ENCODE assay signal across 8 cellular contexts in genomic region chr17:81094224-81094743, GRCh38. TPM values are rescaled to one million over a fixed set of nuclear protein-coding genes. Genes with fewer than 3 reads are reported as not detected.
DNase-seq lines count a peak whose midpoint lies in the region; ATAC-seq and TF ChIP-seq lines count a peak whose summit lies in the region.

No MANE protein-coding gene starts in this region.

- H3K4me1 Mint-ChIP-seq in Caco-2 (ENCODE audit: low read depth, unreplicated experiment) = no peaks in the 10 kb centered on the region
- H3K4me1 Mint-ChIP-seq in effector memory CD8-positive, alpha-beta T cell (ENCODE audit: low read depth in 2 of 2) = peaks cover 32 to 50% of the 10 kb centered on the region in 2 donors

- H3K27ac Mint-ChIP-seq in Caco-2 (ENCODE audit: unreplicated experiment) = peak overlapping the region; percentile 14
- peak overlapping the region; percentile 94 to 98 for H3K27ac Mint-ChIP-seq in effector memory CD8-positive, alpha-beta T cell

- peaks cover 6% of the 10 kb centered on the region for H3K36me3 Mint-ChIP-seq in Caco-2 (ENCODE audit: insufficient read depth, unreplicated experiment)
- peaks cover 12% of the 10 kb centered on the region for H3K36me3 Mint-ChIP-seq in effector memory CD8-positive, alpha-beta T cell (ENCODE audit: insufficient read depth)

- in situ Hi-C loops in Panc1 (cut with HindIII; ENCODE audit: low pct_unique_long_range_greater_than_20kb, low sequenced_read_pairs) = no loop called here

- no peaks in the 10 kb centered on the region for H3K27me3 Mint-ChIP-seq in Caco-2 (ENCODE audit: insufficient read depth, unreplicated experiment)
- H3K27me3 Mint-ChIP-seq in effector memory CD8-positive, alpha-beta T cell = no peaks in the 10 kb centered on the region

- H3K4me3 Mint-ChIP-seq in Caco-2 (ENCODE audit: unreplicated experiment) = no peak overlapping the region
- H3K4me3 Mint-ChIP-seq in effector memory CD8-positive, alpha-beta T cell = peak overlapping the region; percentile 69 to 83

- H3K4me3 ChIP-seq in Caco-2 (ENCODE audit: low read depth, low read length) = no peak overlapping the region
- H3K4me3 ChIP-seq in Panc1 (ENCODE audit: low read depth in 2 of 2, low read length in 2 of 2) = no peak overlapping the region
- no peak overlapping the region for H3K4me3 ChIP-seq in ovary

- POLR2A ChIA-PET in Caco-2 (lab: Charles Lee) (interaction anchor here (0.5 kb wide), 1 partner anchor 19 kb away, joined by 3 read pairs; no protein-coding TSS in a partner anchor), Panc1 (lab: Charles Lee) (no interaction called here)

- H3K27ac ChIP-seq in Panc1 (ENCODE audit: low read length) (peak overlapping the region; percentile 7), ovary (peak overlapping the region; percentile 2 to 81)

- no peaks in the 10 kb centered on the region for H3K27me3 ChIP-seq in Caco-2 (replicated peaks; ENCODE audit: control insufficient read depth, insufficient read depth, low read length)
- H3K27me3 ChIP-seq in Panc1 (ENCODE audit: control insufficient read depth, insufficient read depth, low read length) = no peaks in the 10 kb centered on the region
- no peaks in the 10 kb centered on the region for H3K27me3 ChIP-seq in ovary

- no peak for TF ChIP-seq POLR2A in ovary (IDR thresholded peaks at IDR 0.05)

- TF ChIP-seq CTCF in Caco-2 (IDR thresholded peaks at IDR 0.05; ENCODE audit: insufficient read depth in 1 of 2, low read depth in 1 of 2, low read length in 1 of 2, severe bottlenecking in 1 of 2, unreplicated experiment in 1 of 2) (no peak), Panc1 (IDR thresholded peaks at IDR 0.05) (no peak), ovary (IDR thresholded peaks at IDR 0.05) (no peak)

- peaks cover 15% of the 10 kb centered on the region for H3K4me1 ChIP-seq in Caco-2
- peaks cover 68% of the 10 kb centered on the region for H3K4me1 ChIP-seq in Panc1 (ENCODE audit: control insufficient read depth, insufficient read depth, low read length)
- peaks cover 10% of the 10 kb centered on the region for H3K4me1 ChIP-seq in ovary (ENCODE audit: insufficient read depth)

- no peaks in the 10 kb centered on the region; the same call in 1 of the 2 replicates for H3K36me3 ChIP-seq in Caco-2 (ENCODE audit: control insufficient read depth, insufficient read depth, low read length)
- H3K36me3 ChIP-seq in Panc1 (ENCODE audit: control insufficient read depth, insufficient read depth, low read length) = no peaks in the 10 kb centered on the region
- H3K36me3 ChIP-seq in ovary = no peaks in the 10 kb centered on the region

- ATAC-seq in Panc1 (no peak), GM21423 (IDR thresholded peaks at IDR 0.05; ENCODE audit: unreplicated experiment) (no peak), GM19397 (IDR thresholded peaks at IDR 0.05; ENCODE audit: unreplicated experiment) (no peak), HG02623 (IDR thresholded peaks at IDR 0.05; ENCODE audit: unreplicated experiment) (no peak)
- peak; percentile 3 for ATAC-seq in effector memory CD8-positive, alpha-beta T cell (replicated peaks)

- BruUV-seq in Caco-2 (replicated peaks; lab: Mats Ljungman, UMichigan) (no TSS peak), Panc1 (replicated peaks; lab: Mats Ljungman, UMichigan) (no TSS peak)

- CTCF ChIA-PET in Caco-2 (lab: Charles Lee) = interaction anchor here (1.5 kb wide), 1 partner anchor 71 kb away, joined by 4 read pairs; no protein-coding TSS in a partner anchor
- CTCF ChIA-PET in Panc1 (lab: Charles Lee) = no interaction called here

- TF ChIP-seq EP300 in ovary (IDR thresholded peaks at IDR 0.05) = no peak

- DNase-seq in Caco-2 = no peak
- no peak for DNase-seq in Panc1 (ENCODE audit: low read depth, low spot score)
- no peak for DNase-seq in effector memory CD8-positive, alpha-beta T cell
- no peak for DNase-seq in ovary
- DNase-seq in DMS53 treated with DMSO at 0.1 percent for 48 hours (lab: John Stamatoyannopoulos, UW; ENCODE audit: unreplicated experiment) = no peak

- intact Hi-C loops in Caco-2 (cut with micrococcal nuclease; ENCODE audit: unreplicated experiment) = no loop called here
- intact Hi-C loops in Panc1 (cut with micrococcal nuclease; ENCODE audit: unreplicated experiment) = no loop called here
- intact Hi-C loops in ovary (cut with DNase I) = loop anchor here in 1 of 4 donors (2.0 kb wide), 1 partner anchor 103 kb away; the partner anchor contains the start of gene CHMP6

- H3K9me3 ChIP-seq in Caco-2 (no peaks in the 10 kb centered on the region), Panc1 (ENCODE audit: control insufficient read depth, insufficient read depth, low read depth, low read length) (no peaks in the 10 kb centered on the region), ovary (no peaks in the 10 kb centered on the region)

- 73 to 81% (median 80%) methylated on average over 10 of the region's 10 CpGs for WGBS in ovary, 3 donors

- no peaks in the 10 kb centered on the region for H3K9me3 Mint-ChIP-seq in Caco-2 (ENCODE audit: unreplicated experiment)
- H3K9me3 Mint-ChIP-seq in effector memory CD8-positive, alpha-beta T cell = no peaks in the 10 kb centered on the region

RNA-seq across cellular contexts. Expression of gene BAIAP2, which starts 59.3 kb away (rescaled TPM):
- total RNA-seq in Caco-2 (2022) (52.6 and 57.7 TPM in 2 replicates), Panc1 (2021; ENCODE audit: unreplicated experiment) (125 TPM), ovary (10 to 100 TPM; 13.8 to 80.6 (median 30.1) TPM)
- 117 TPM for polyA plus RNA-seq in Panc1 (2012; ENCODE audit: insufficient read length)
- 10 to 100 TPM; 12.0 to 21.5 TPM for polyA plus RNA-seq in ovary
